Comparison of ENCODE assay signal across 21 cellular contexts in genomic region chr4:122614621-122615020, GRCh38. TPM values are rescaled to one million over a fixed set of nuclear protein-coding genes. Genes with fewer than 3 reads are reported as not detected.
A peak's percentile ranks its signal among the peaks of the same experiment; 100 is the strongest.
DNase-seq lines count a peak whose midpoint lies in the region; ATAC-seq and TF ChIP-seq lines count a peak whose summit lies in the region.
"Had no signal": no experiment of that assay in that cellular context is flagged by ENCODE, and none has a peak within 500 bp of the region (broad histone marks: within the 10 kb centered on the region; RNA-seq: fewer than 3 reads in every experiment).

No MANE protein-coding gene starts in this region.

- peaks cover 12% of the 10 kb centered on the region; the same call in 1 of the 2 replicates for H3K4me1 ChIP-seq in GM23248 (ENCODE audit: insufficient read depth)
- H3K4me1 ChIP-seq in vagina, result no peaks in the 10 kb centered on the region

- no peak for ATAC-seq in HG02623 (IDR thresholded peaks at IDR 0.05; ENCODE audit: unreplicated experiment)

- no peak overlapping the region for H3K9ac ChIP-seq in GM23248

- 67 to 88% methylated on average over 1 of the region's 1 CpG for WGBS in GM23248 (ENCODE audit: low coverage in 1 of 2, low lambda C conversion rate in 2 of 2, missing lambda C conversion rate in 2 of 2), 2 experiments

- intact Hi-C loops in vagina (cut with DNase I), result no loop called here

- no peak for TF ChIP-seq CTCF in fibroblast of the aortic adventitia (IDR thresholded peaks at IDR 0.05; ENCODE audit: insufficient read depth, low read length)
- TF ChIP-seq CTCF in vagina (IDR thresholded peaks at IDR 0.05), result no peak

- DNase-seq in GM03348 (ENCODE audit: low spot score) (peak; percentile 20), GM23248 (peak; percentile 54), fibroblast of the aortic adventitia (ENCODE audit: low read depth) (peak; percentile 17), stromal cell of bone marrow (ENCODE audit: low read depth) (peak; percentile 30), vagina (ENCODE audit: extremely low spot score in 2 of 2) (no peak)
- DNase-seq: C1 segment of cervical spinal cord; Calu3; CD4-positive, alpha-beta memory T cell; COR-L47; DMS53; DMS79 treated with DMSO at 0.1 percent for 48 hours; GF-D8; H7; HCEC 1CT had no signal

- in situ Hi-C loops in GM23248 (cut with MboI), result no loop called here

- H3K4me2 ChIP-seq in GM23248 (ENCODE audit: unreplicated experiment), result no peak overlapping the region

- H4K20me1 ChIP-seq in GM23248 (ENCODE audit: insufficient read depth), result no peaks in the 10 kb centered on the region

- H3K4me3 ChIP-seq in GM23248, result no peak overlapping the region
- no peak overlapping the region for H3K4me3 ChIP-seq in fibroblast of the aortic adventitia (ENCODE audit: low read depth, low read length)
- no peak overlapping the region for H3K4me3 ChIP-seq in vagina

- no peaks in the 10 kb centered on the region for H3K9me2 ChIP-seq in GM23248 (ENCODE audit: insufficient read depth)

- H3K36me3 ChIP-seq in GM23248 (ENCODE audit: low read depth) (no peaks in the 10 kb centered on the region), vagina (no peaks in the 10 kb centered on the region)

- H3F3A ChIP-seq in GM23248 (ENCODE audit: insufficient read depth), result no peaks in the 10 kb centered on the region

- H3K27ac ChIP-seq in GM23248 (no peak overlapping the region), vagina (no peak overlapping the region)

- no peaks in the 10 kb centered on the region for H3K27me3 ChIP-seq in GM23248 (replicated peaks; ENCODE audit: insufficient read depth)
- no peaks in the 10 kb centered on the region for H3K27me3 ChIP-seq in vagina

- H3K9me3 ChIP-seq in GM23248 (ENCODE audit: low read depth) (no peaks in the 10 kb centered on the region), vagina (no peaks in the 10 kb centered on the region)

- H2AFZ ChIP-seq in GM23248, result no peak overlapping the region

- no peaks in the 10 kb centered on the region for H3K79me2 ChIP-seq in GM23248 (ENCODE audit: insufficient read depth)

- no peak for TF ChIP-seq POLR2A in vagina (IDR thresholded peaks at IDR 0.05)

RNA-seq across cellular contexts. Expression of gene IL21, which starts 6.2 kb away (rescaled TPM):
- total RNA-seq in GM23248 (2014; rRNA removed; shearing (Covaris generic)), result not detected in 2 replicates
- not detected in 2 replicates for polyA plus RNA-seq in GM23248 (2016; fragmentation: Nextera tagmentation; extraction: Ambion mirVana)
- total RNA-seq in fibroblast of the aortic adventitia (ENCODE audit: low replicate concordance), result not detected in 2 replicates
- total RNA-seq in vagina, result not detected
- total RNA-seq: A172, A673, Calu3, Daoy, G401, H1, H7 had no signal
- polyA plus RNA-seq: BJ, H1 had no signal

Comparison
In these comparisons a context has a peak if more than half of its experiments do, and no peak if none do; other contexts are left out.
1. DNase-seq: peak in GM03348 (single experiment), GM23248 (single experiment), fibroblast of the aortic adventitia (single experiment) and stromal cell of bone marrow (single experiment); none in vagina (0 of 2).